Comparison of ENCODE assay signal across 8 cellular contexts in the genomic region with DNA sequence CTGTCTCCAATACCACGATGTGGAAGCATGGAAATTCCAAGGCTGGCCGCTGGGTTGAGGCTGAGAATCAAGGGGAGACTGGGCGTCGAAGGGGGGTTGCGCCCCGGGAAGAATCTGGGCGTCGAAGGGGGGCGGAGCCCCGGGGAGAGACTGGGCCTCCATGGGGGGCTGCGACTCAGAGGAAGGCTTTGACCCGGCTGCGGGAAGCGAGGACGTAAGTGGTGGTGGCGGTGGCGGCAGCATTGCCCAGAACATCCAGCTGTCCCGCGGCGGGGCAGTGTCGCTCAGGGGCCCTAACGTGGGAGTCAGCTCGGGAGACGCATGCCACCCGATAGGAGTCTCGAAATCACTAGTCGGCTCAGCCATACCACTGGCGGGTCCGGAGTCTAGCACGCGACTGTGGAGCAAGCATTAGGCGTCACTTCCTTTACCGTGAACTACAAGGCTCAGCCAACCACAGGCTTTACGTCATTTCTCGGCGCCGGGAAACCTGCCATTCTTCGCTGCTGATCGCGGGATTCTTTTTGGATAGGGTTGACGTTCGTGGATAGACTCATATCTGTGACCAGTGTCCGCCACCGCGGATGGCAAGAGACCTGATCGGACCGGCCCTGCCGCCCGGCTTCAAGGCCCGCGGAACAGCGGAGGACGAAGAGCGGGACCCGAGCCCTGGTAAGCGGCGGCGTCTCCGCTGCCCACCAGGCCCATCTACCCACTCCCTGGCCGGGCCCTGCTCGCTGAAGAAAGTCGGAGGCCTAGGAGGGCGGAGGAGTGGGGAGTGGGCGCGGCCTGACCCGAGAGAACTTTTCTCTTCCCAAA. TPM values are rescaled to one million over a fixed set of nuclear protein-coding genes. Genes with fewer than 3 reads are reported as not detected.
DNase-seq lines count a peak whose midpoint lies in the region; ATAC-seq and TF ChIP-seq lines count a peak whose summit lies in the region.

A gene with protein sequence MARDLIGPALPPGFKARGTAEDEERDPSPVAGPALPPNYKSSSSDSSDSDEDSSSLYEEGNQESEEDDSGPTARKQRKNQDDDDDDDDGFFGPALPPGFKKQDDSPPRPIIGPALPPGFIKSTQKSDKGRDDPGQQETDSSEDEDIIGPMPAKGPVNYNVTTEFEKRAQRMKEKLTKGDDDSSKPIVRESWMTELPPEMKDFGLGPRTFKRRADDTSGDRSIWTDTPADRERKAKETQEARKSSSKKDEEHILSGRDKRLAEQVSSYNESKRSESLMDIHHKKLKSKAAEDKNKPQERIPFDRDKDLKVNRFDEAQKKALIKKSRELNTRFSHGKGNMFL (plus strand): TSS at position 468 of the 819 bp plus-strand sequence. CDS start 117 bp downstream, at position 585.
A gene (minus strand): TSS at position 401 of the 819 bp plus-strand sequence. CDS start 35 bp downstream, at position 366.

- H3K36me3 ChIP-seq in Caco-2 (ENCODE audit: control insufficient read depth, insufficient read depth, low read length) = no peaks in the 10 kb centered on the region
- H3K36me3 ChIP-seq in mesodermal cell (ENCODE audit: control insufficient read depth, insufficient read depth, low read length) = peaks cover 21% of the 10 kb centered on the region

- 0% methylated on average over 37 to 44 of the region's 66 CpGs for WGBS in mesodermal cell (ENCODE audit: insufficient coverage in 2 of 2), 2 experiments

- no peaks in the 10 kb centered on the region for H3K9me3 ChIP-seq in Caco-2
- no peaks in the 10 kb centered on the region for H3K9me3 ChIP-seq in mesodermal cell (ENCODE audit: control insufficient read depth, low read length)

- DNase-seq in Caco-2 = peak; percentile 95 to 96
- peak; percentile 89 for DNase-seq in HT1080 (ENCODE audit: low read depth)
- peak; percentile 79 for DNase-seq in NOMO-1 treated with dmso at 0.1 percent for 144 hours (lab: John Stamatoyannopoulos, UW; ENCODE audit: unreplicated experiment)
- peak; percentile 85 for DNase-seq in activated CD8-positive, alpha-beta memory T cell treated with anti-CD3 and anti-CD28 coated beads, Interleukin-2, amount 50 U/mL, for 1 hour (ENCODE audit: extremely low read depth)
- DNase-seq in endothelial cell (ENCODE audit: low spot score) = peak; percentile 88
- DNase-seq in stimulated activated CD8-positive, alpha-beta memory T cell treated with anti-CD3 and anti-CD28 coated beads, Interleukin-15, amount 100 ng/mL, for 24 hours (ENCODE audit: low read depth) = peak; percentile 84

- BruUV-seq in Caco-2 (replicated peaks; lab: Mats Ljungman, UMichigan) = no TSS peak

- intact Hi-C loops in Caco-2 (cut with micrococcal nuclease; ENCODE audit: unreplicated experiment) = loop anchor here (1.0 to 2.0 kb wide), 2 partner anchors 16 to 412 kb away; no protein-coding TSS in a partner anchor

- H3K4me3 Mint-ChIP-seq in Caco-2 (ENCODE audit: unreplicated experiment) = peak within 1 kb of the TSS; percentile 91
- H3K4me3 Mint-ChIP-seq in endothelial cell (ENCODE audit: unreplicated experiment) = peak within 1 kb of the TSS; percentile 98

- POLR2A ChIA-PET in Caco-2 (lab: Charles Lee) = no interaction called here

- ATAC-seq in GM21367 (IDR thresholded peaks at IDR 0.05; ENCODE audit: unreplicated experiment) = peak; percentile 96

- TF ChIP-seq CTCF in Caco-2 (IDR thresholded peaks at IDR 0.05; ENCODE audit: insufficient read depth in 1 of 2, low read depth in 1 of 2, low read length in 1 of 2, severe bottlenecking in 1 of 2, unreplicated experiment in 1 of 2) (no peak), endothelial cell (IDR thresholded peaks at IDR 0.05; ENCODE audit: unreplicated experiment) (no peak)

- H3K4me1 ChIP-seq in Caco-2 (peaks cover 12% of the 10 kb centered on the region), mesodermal cell (ENCODE audit: control insufficient read depth, insufficient read depth, low read length, poor library complexity, severe bottlenecking) (peaks cover 12% of the 10 kb centered on the region)

- peak within 1 kb of the TSS; percentile 85 for H3K27ac ChIP-seq in mesodermal cell (ENCODE audit: low read depth, low read length, severe bottlenecking)

- H3K36me3 Mint-ChIP-seq in Caco-2 (ENCODE audit: insufficient read depth, unreplicated experiment) = peaks cover 38% of the 10 kb centered on the region
- peaks cover 4% of the 10 kb centered on the region for H3K36me3 Mint-ChIP-seq in endothelial cell (ENCODE audit: low read depth, unreplicated experiment)

- H3K27me3 Mint-ChIP-seq in Caco-2 (ENCODE audit: insufficient read depth, unreplicated experiment) = no peaks in the 10 kb centered on the region
- H3K27me3 Mint-ChIP-seq in endothelial cell (ENCODE audit: unreplicated experiment) = no peaks in the 10 kb centered on the region

- peak within 1 kb of the TSS; percentile 100 for H3K4me3 ChIP-seq in Caco-2 (ENCODE audit: low read depth, low read length)
- peak within 1 kb of the TSS; percentile 93 for H3K4me3 ChIP-seq in mesodermal cell (ENCODE audit: extremely low read depth, insufficient read depth, low read length, poor library complexity, severe bottlenecking)

- H3K4me1 Mint-ChIP-seq in Caco-2 (ENCODE audit: low read depth, unreplicated experiment) (peaks cover 16% of the 10 kb centered on the region), endothelial cell (ENCODE audit: unreplicated experiment) (peaks cover 19% of the 10 kb centered on the region)

- H3K27ac Mint-ChIP-seq in Caco-2 (ENCODE audit: unreplicated experiment) (peak within 1 kb of the TSS; percentile 99), endothelial cell (ENCODE audit: unreplicated experiment) (peak within 1 kb of the TSS; percentile 95)

- no peaks in the 10 kb centered on the region for H3K27me3 ChIP-seq in Caco-2 (replicated peaks; ENCODE audit: control insufficient read depth, insufficient read depth, low read length)

- H3K9me3 Mint-ChIP-seq in Caco-2 (ENCODE audit: unreplicated experiment) (no peaks in the 10 kb centered on the region), endothelial cell (ENCODE audit: unreplicated experiment) (no peaks in the 10 kb centered on the region)

- CTCF ChIA-PET in Caco-2 (lab: Charles Lee) = no interaction called here

RNA-seq across cellular contexts. Expression of the first gene that starts in this region (rescaled TPM):
- total RNA-seq in Caco-2 (2022) (32.2 and 36.2 TPM in 2 replicates), endothelial cell (ENCODE audit: unreplicated experiment) (26.1 TPM)
- total RNA-seq in HT1080 (2014; rRNA removed; shearing (Covaris generic)) = 26.9 and 34.8 TPM in 2 replicates
- 14.2 and 19.9 TPM in 2 replicates for polyA plus RNA-seq in HT1080 (2015; cell fraction: cytosol; rRNA removed)
- polyA plus RNA-seq in HT1080 (2015; cell fraction: nucleus; rRNA removed) = 38.0 and 38.8 TPM in 2 replicates
- 25.0 TPM for polyA plus RNA-seq in mesodermal cell (2013, experiment 1 of 2)
- polyA plus RNA-seq in mesodermal cell (2013, experiment 2 of 2) = 31.0 TPM

RNA-seq across cellular contexts. Expression of the second gene that starts in this region (rescaled TPM):
- 15.2 and 15.4 TPM in 2 replicates for total RNA-seq in Caco-2 (2022)
- total RNA-seq in HT1080 (2014; rRNA removed; shearing (Covaris generic)) = 6.0 and 8.7 TPM in 2 replicates
- polyA plus RNA-seq in HT1080 (2015; cell fraction: cytosol; rRNA removed) = 6.4 and 8.7 TPM in 2 replicates
- 9.0 and 9.5 TPM in 2 replicates for polyA plus RNA-seq in HT1080 (2015; cell fraction: nucleus; rRNA removed)
- 7.0 TPM for total RNA-seq in endothelial cell (ENCODE audit: unreplicated experiment)
- 7.7 TPM for polyA plus RNA-seq in mesodermal cell (2013, experiment 1 of 2)
- 7.3 TPM for polyA plus RNA-seq in mesodermal cell (2013, experiment 2 of 2)

Comparison
In these comparisons a context has a peak if more than half of its experiments do, and no peak if none do; other contexts are left out.
1. Peak in every context shown above with its lines: DNase-seq, ATAC-seq, H3K4me3 ChIP-seq and H3K27ac ChIP-seq.